In the genomic region with DNA sequence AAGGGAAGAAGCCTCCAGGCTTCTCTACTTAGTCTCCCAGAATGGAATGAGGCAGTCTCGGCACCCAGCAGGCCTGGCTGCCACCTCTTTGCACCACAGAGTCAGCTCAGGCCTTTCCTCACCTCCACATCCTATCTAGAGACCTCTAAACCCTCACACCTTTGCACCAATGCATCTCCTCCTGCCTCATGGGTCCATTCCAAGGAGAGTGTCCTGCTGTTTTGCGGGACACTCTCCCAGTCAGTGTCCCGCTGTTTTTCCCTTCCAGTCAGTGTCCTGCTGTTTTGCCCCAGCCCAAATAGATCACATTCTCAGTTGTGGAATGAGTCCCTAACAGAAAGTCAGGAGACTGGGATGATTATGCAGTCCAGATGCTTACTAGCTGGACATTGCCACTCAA, we compare ENCODE assay signal across 1 cellular context.
TF ChIP-seq lines count a peak whose summit lies in the region.

No MANE protein-coding gene starts in this region.

TF ChIP-seq in H1, 55 proteins besides CTCF, POLR2A, EP300 and RAD21:
- TF ChIP-seq RNF2 (IDR thresholded peaks at IDR 0.05; ENCODE audit: borderline replicate concordance, low read depth, low read length, missing control alignments, poor library complexity, severe bottlenecking) = no peak
- no peak for TF ChIP-seq SUZ12 (IDR thresholded peaks at IDR 0.05; ENCODE audit: low read length)
- no peak for TF ChIP-seq EGR1 (IDR thresholded peaks at IDR 0.05; ENCODE audit: borderline replicate concordance, low read depth, low read length)
- TF ChIP-seq, protein P1, sequence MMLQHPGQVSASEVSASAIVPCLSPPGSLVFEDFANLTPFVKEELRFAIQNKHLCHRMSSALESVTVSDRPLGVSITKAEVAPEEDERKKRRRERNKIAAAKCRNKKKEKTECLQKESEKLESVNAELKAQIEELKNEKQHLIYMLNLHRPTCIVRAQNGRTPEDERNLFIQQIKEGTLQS (IDR thresholded peaks at IDR 0.05; ENCODE audit: insufficient read depth, low read depth, low read length) = no peak
- TF ChIP-seq CBX5 (IDR thresholded peaks at IDR 0.05; ENCODE audit: low read depth, low read length) = no peak
- TF ChIP-seq, protein P2, sequence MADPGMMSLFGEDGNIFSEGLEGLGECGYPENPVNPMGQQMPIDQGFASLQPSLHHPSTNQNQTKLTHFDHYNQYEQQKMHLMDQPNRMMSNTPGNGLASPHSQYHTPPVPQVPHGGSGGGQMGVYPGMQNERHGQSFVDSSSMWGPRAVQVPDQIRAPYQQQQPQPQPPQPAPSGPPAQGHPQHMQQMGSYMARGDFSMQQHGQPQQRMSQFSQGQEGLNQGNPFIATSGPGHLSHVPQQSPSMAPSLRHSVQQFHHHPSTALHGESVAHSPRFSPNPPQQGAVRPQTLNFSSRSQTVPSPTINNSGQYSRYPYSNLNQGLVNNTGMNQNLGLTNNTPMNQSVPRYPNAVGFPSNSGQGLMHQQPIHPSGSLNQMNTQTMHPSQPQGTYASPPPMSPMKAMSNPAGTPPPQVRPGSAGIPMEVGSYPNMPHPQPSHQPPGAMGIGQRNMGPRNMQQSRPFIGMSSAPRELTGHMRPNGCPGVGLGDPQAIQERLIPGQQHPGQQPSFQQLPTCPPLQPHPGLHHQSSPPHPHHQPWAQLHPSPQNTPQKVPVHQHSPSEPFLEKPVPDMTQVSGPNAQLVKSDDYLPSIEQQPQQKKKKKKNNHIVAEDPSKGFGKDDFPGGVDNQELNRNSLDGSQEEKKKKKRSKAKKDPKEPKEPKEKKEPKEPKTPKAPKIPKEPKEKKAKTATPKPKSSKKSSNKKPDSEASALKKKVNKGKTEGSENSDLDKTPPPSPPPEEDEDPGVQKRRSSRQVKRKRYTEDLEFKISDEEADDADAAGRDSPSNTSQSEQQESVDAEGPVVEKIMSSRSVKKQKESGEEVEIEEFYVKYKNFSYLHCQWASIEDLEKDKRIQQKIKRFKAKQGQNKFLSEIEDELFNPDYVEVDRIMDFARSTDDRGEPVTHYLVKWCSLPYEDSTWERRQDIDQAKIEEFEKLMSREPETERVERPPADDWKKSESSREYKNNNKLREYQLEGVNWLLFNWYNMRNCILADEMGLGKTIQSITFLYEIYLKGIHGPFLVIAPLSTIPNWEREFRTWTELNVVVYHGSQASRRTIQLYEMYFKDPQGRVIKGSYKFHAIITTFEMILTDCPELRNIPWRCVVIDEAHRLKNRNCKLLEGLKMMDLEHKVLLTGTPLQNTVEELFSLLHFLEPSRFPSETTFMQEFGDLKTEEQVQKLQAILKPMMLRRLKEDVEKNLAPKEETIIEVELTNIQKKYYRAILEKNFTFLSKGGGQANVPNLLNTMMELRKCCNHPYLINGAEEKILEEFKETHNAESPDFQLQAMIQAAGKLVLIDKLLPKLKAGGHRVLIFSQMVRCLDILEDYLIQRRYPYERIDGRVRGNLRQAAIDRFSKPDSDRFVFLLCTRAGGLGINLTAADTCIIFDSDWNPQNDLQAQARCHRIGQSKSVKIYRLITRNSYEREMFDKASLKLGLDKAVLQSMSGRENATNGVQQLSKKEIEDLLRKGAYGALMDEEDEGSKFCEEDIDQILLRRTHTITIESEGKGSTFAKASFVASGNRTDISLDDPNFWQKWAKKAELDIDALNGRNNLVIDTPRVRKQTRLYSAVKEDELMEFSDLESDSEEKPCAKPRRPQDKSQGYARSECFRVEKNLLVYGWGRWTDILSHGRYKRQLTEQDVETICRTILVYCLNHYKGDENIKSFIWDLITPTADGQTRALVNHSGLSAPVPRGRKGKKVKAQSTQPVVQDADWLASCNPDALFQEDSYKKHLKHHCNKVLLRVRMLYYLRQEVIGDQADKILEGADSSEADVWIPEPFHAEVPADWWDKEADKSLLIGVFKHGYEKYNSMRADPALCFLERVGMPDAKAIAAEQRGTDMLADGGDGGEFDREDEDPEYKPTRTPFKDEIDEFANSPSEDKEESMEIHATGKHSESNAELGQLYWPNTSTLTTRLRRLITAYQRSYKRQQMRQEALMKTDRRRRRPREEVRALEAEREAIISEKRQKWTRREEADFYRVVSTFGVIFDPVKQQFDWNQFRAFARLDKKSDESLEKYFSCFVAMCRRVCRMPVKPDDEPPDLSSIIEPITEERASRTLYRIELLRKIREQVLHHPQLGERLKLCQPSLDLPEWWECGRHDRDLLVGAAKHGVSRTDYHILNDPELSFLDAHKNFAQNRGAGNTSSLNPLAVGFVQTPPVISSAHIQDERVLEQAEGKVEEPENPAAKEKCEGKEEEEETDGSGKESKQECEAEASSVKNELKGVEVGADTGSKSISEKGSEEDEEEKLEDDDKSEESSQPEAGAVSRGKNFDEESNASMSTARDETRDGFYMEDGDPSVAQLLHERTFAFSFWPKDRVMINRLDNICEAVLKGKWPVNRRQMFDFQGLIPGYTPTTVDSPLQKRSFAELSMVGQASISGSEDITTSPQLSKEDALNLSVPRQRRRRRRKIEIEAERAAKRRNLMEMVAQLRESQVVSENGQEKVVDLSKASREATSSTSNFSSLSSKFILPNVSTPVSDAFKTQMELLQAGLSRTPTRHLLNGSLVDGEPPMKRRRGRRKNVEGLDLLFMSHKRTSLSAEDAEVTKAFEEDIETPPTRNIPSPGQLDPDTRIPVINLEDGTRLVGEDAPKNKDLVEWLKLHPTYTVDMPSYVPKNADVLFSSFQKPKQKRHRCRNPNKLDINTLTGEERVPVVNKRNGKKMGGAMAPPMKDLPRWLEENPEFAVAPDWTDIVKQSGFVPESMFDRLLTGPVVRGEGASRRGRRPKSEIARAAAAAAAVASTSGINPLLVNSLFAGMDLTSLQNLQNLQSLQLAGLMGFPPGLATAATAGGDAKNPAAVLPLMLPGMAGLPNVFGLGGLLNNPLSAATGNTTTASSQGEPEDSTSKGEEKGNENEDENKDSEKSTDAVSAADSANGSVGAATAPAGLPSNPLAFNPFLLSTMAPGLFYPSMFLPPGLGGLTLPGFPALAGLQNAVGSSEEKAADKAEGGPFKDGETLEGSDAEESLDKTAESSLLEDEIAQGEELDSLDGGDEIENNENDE (IDR thresholded peaks at IDR 0.05; ENCODE audit: insufficient replicate concordance, low read length) = no peak
- TF ChIP-seq POLR2AphosphoS5 (IDR thresholded peaks at IDR 0.05; ENCODE audit: low read depth, low read length) = no peak
- no peak for TF ChIP-seq CREB1 (IDR thresholded peaks at IDR 0.05)
- TF ChIP-seq YY1 (IDR thresholded peaks at IDR 0.05; ENCODE audit: low read depth, low read length) = no peak
- TF ChIP-seq HDAC6 (IDR thresholded peaks at IDR 0.05; ENCODE audit: low read depth, low read length) = no peak
- TF ChIP-seq TAF7 (optimal IDR thresholded peaks at IDR 0.05; ENCODE audit: borderline replicate concordance, low read depth, low read length) = no peak
- no peak for TF ChIP-seq MAFK (IDR thresholded peaks at IDR 0.05; ENCODE audit: low read depth, low read length)
- TF ChIP-seq TCF12 (IDR thresholded peaks at IDR 0.05; ENCODE audit: low read depth, low read length) = no peak
